Comparison of ENCODE assay signal across 8 cellular contexts in the genomic region with DNA sequence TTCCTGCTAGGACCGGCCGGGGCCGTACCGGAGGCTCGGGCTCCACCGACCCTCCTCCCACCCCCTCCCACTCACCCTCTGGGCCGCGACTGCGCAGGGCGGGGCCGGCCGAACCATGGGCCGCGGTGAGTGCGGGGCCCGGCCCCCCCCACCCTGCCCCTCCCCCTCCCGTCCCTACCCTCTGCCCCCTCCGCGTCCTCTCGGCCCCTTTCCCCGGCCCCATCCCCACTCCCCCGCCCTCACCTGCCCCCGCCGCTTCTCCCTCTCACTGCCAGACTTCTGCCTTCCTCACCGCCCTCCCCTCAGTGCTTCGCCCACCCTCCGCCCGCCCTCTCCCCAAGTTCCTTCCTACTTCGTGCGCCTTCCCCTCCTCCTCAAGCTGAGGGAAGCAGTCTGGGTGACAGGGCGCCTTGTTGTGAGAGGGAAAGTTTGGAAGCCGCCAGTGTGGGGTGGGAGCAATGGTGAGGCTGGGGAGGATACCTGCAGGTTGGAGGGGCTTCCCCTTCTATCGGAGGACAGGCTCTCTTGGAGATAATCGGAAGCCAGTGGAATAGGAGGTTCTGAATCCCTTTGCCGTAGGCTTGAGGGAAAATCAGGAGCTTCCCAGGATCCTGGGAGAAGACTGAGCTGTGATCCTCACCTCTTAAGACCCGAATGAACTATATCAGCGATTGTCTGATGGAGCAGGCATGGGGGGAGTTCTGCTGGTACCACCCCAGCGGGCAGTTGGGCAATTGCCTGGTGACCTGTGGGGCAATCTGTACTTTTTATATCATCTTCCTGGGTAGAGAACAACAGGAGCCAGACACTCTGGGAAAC. TPM values are rescaled to one million over a fixed set of nuclear protein-coding genes. Genes with fewer than 3 reads are reported as not detected.
DNase-seq lines count a peak whose midpoint lies in the region; TF ChIP-seq lines count a peak whose summit lies in the region.

No MANE protein-coding gene starts in this region.

- DNase-seq in activated gamma-delta T cell treated with Interleukin-2 at 50 U/mL for 16 hours, result peak; percentile 41
- DNase-seq in activated gamma-delta T cell (lab: John Stamatoyannopoulos, UW), result no peak
- peak; percentile 54 for DNase-seq in RPMI8226
- peak in 37 of 58 donors; percentile 23 to 75 (median 56) for DNase-seq in anterior cingulate cortex (lab: John Stamatoyannopoulos, UW)
- peak; percentile 85 for DNase-seq in hepatocyte (ENCODE audit: low spot score)
- DNase-seq in retina, result peak; percentile 60
- DNase-seq in AG20443 (ENCODE audit: low spot score), result no peak
- DNase-seq in GM20000 (ENCODE audit: low spot score), result no peak

- H2AFZ ChIP-seq in hepatocyte, result no peak overlapping the region

- H3K4me3 ChIP-seq in hepatocyte, result peak overlapping the region; percentile 58

- H3K4me2 ChIP-seq in hepatocyte, result peak overlapping the region; percentile 89

- H3K9me3 ChIP-seq in hepatocyte (ENCODE audit: low read depth), result no peaks in the 10 kb centered on the region

- TF ChIP-seq CTCF in hepatocyte (IDR thresholded peaks at IDR 0.05; ENCODE audit: poor library complexity) (no peak), GM20000 (IDR thresholded peaks at IDR 0.05; ENCODE audit: extremely low read depth, missing control alignments) (no peak)

- peaks cover 29% of the 10 kb centered on the region for H3K4me1 ChIP-seq in hepatocyte (ENCODE audit: insufficient read depth)

- no peaks in the 10 kb centered on the region for H3K27me3 ChIP-seq in hepatocyte

- peaks cover 66% of the 10 kb centered on the region for H3K79me2 ChIP-seq in hepatocyte

- H3K27ac ChIP-seq in hepatocyte, result peak overlapping the region; percentile 99

- H3K9me2 ChIP-seq in hepatocyte (replicated peaks; ENCODE audit: insufficient read depth), result no peaks in the 10 kb centered on the region

- no peaks in the 10 kb centered on the region for H3K36me3 ChIP-seq in hepatocyte (replicated peaks; ENCODE audit: insufficient read depth, low read depth)

- peaks cover 47% of the 10 kb centered on the region for H4K20me1 ChIP-seq in hepatocyte (ENCODE audit: insufficient read depth, poor library complexity, severe bottlenecking)

- 5% methylated on average over 8 of the region's 38 CpGs for WGBS in hepatocyte (ENCODE audit: low lambda C conversion rate, missing lambda C conversion rate)

RNA-seq across cellular contexts. Expression of gene MBD6, which starts 0.5 kb away (rescaled TPM):
- total RNA-seq in hepatocyte, result 6.6 and 7.0 TPM in 2 replicates
- polyA plus RNA-seq in hepatocyte, result 35.2 and 39.8 TPM in 2 replicates

RNA-seq across cellular contexts. Expression of gene DDIT3, which starts 2.8 kb away (rescaled TPM):
- 92.7 and 105 TPM in 2 replicates for total RNA-seq in hepatocyte
- polyA plus RNA-seq in hepatocyte, result 133 and 145 TPM in 2 replicates

RNA-seq across cellular contexts. Expression of gene DCTN2, which starts 23.9 kb away (rescaled TPM):
- total RNA-seq in hepatocyte, result 122 and 124 TPM in 2 replicates
- polyA plus RNA-seq in hepatocyte, result 110 and 112 TPM in 2 replicates

RNA-seq across cellular contexts. Expression of gene KIF5A, which starts 26.7 kb away (rescaled TPM):
- total RNA-seq in hepatocyte, result 0.03 and 0.16 TPM in 2 replicates
- polyA plus RNA-seq in hepatocyte, result 0.18 TPM in 2 replicates

RNA-seq across cellular contexts. Expression of gene MARS1, which starts 35.2 kb away (rescaled TPM):
- total RNA-seq in hepatocyte, result 117 and 124 TPM in 2 replicates
- 147 and 158 TPM in 2 replicates for polyA plus RNA-seq in hepatocyte

Comparison
In these comparisons a context has a peak if more than half of its experiments do, and no peak if none do; other contexts are left out.
1. DNase-seq: peak in activated gamma-delta T cell treated with Interleukin-2 at 50 U/mL for 16 hours (single experiment), RPMI8226 (single experiment), anterior cingulate cortex (37 of 58), hepatocyte (single experiment) and retina (single experiment); none in activated gamma-delta T cell (single experiment), AG20443 (single experiment) and GM20000 (single experiment).